ENCODE assay signal across 8 cellular contexts in the genomic region with DNA sequence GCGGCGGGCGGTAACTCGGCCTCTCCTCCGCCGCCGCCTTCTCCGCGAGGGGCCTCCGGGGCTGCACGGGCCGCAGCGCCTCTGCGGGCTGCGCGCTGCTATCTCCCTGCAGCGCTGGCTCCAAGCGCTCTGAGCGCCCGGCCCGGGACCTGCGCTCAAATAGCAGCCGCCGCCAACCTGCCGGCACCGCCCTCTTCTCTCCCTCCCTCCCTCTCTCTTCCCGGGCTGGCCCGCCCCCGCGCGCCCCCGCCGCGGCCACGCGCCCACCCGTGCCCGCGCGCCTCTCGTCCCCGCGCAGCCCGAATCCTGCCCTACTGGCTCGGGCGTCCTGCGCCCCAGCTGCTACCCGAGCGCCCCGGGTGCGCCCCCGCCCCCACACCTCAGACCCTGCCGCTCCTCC. TPM values are rescaled to one million over a fixed set of nuclear protein-coding genes. Genes with fewer than 3 reads are reported as not detected.
DNase-seq lines count a peak whose midpoint lies in the region; ATAC-seq and TF ChIP-seq lines count a peak whose summit lies in the region.

TSS of gene CACNA2D2 (minus strand) at position 131 of the 400 bp plus-strand sequence. CDS start 211 bp downstream, outside the sequence.

- no peak within 1 kb of the TSS for H2AFZ ChIP-seq in OCI-LY7 (ENCODE audit: low read length)

- H3K79me2 ChIP-seq in OCI-LY7 (ENCODE audit: insufficient read depth, low read depth, low read length), result no peaks in the 10 kb centered on the region

- H3K36me3 ChIP-seq in CD4-positive, CD25-positive, alpha-beta regulatory T cell (ENCODE audit: control insufficient read depth, insufficient read depth, low read length), result no peaks in the 10 kb centered on the region
- H3K36me3 ChIP-seq in mucosa of rectum (ENCODE audit: control insufficient read depth in 2 of 2, insufficient read depth in 2 of 2, low read length in 2 of 2) (no peaks in the 10 kb centered on the region), OCI-LY7 (ENCODE audit: insufficient read depth, low read length) (no peaks in the 10 kb centered on the region)

- peaks cover 6% of the 10 kb centered on the region for H3K4me1 ChIP-seq in CD4-positive, CD25-positive, alpha-beta regulatory T cell (ENCODE audit: control insufficient read depth, insufficient read depth, low read length, poor library complexity, severe bottlenecking)
- H3K4me1 ChIP-seq in mucosa of rectum (ENCODE audit: control insufficient read depth in 2 of 2, insufficient read depth in 2 of 2, low read length in 2 of 2), result peaks cover 6 to 7% of the 10 kb centered on the region in 2 donors
- H3K4me1 ChIP-seq in OCI-LY7 (ENCODE audit: insufficient read depth, low read length, poor library complexity, severe bottlenecking), result no peaks in the 10 kb centered on the region

- H3K27me3 Mint-ChIP-seq in CD4-positive, CD25-positive, alpha-beta regulatory T cell, result peaks cover 42% of the 10 kb centered on the region
- peaks cover 46% of the 10 kb centered on the region for H3K27me3 Mint-ChIP-seq in activated CD4-positive, alpha-beta memory T cell treated with anti-CD3 and anti-CD28 coated beads, Interleukin-2, amount 10 ng/mL, durations not matched to agents 7 days and 5 days

- H3K4me1 Mint-ChIP-seq in CD4-positive, CD25-positive, alpha-beta regulatory T cell, result peaks cover 0 to 11% (median 4%) of the 10 kb centered on the region in 4 donors
- peaks cover 3% of the 10 kb centered on the region for H3K4me1 Mint-ChIP-seq in activated CD4-positive, alpha-beta memory T cell treated with anti-CD3 and anti-CD28 coated beads, Interleukin-2, amount 10 ng/mL, durations not matched to agents 7 days and 5 days

- TF ChIP-seq CTCF in LNCaP clone FGC (IDR thresholded peaks at IDR 0.05; ENCODE audit: control insufficient read depth, extremely low read depth, insufficient read depth) (no peak), OCI-LY7 (conservative IDR thresholded peaks at IDR 0.05; ENCODE audit: low read length) (no peak)

- peak; percentile 37 to 62 (median 38) for DNase-seq in CD4-positive, CD25-positive, alpha-beta regulatory T cell
- DNase-seq in LNCaP clone FGC (ENCODE audit: low read depth) (peak; percentile 31), OCI-LY7 (ENCODE audit: low spot score) (no peak)
- DNase-seq in activated CD4-positive, alpha-beta memory T cell treated with anti-CD3 and anti-CD28 coated beads, Interleukin-2, amount 10 ng/mL, durations not matched to agents 7 days and 5 days, result peak; percentile 47
- peak; percentile 60 for DNase-seq in effector CD8-positive, alpha-beta T cell (lab: John Stamatoyannopoulos, UW)
- peak; percentile 19 to 49 for DNase-seq in stimulated activated CD8-positive, alpha-beta memory T cell treated with anti-CD3 and anti-CD28 coated beads, Interleukin-4, amount 100 ng/mL, for 4 hours (ENCODE audit: low read depth in 2 of 2, low spot score in 1 of 2)

- H3K36me3 Mint-ChIP-seq in CD4-positive, CD25-positive, alpha-beta regulatory T cell, result no peaks in the 10 kb centered on the region
- no peaks in the 10 kb centered on the region for H3K36me3 Mint-ChIP-seq in activated CD4-positive, alpha-beta memory T cell treated with anti-CD3 and anti-CD28 coated beads, Interleukin-2, amount 10 ng/mL, durations not matched to agents 7 days and 5 days (ENCODE audit: low read depth)

- no peak within 1 kb of the TSS for H3K27ac Mint-ChIP-seq in CD4-positive, CD25-positive, alpha-beta regulatory T cell
- H3K27ac Mint-ChIP-seq in activated CD4-positive, alpha-beta memory T cell treated with anti-CD3 and anti-CD28 coated beads, Interleukin-2, amount 10 ng/mL, durations not matched to agents 7 days and 5 days, result no peak within 1 kb of the TSS

- BruUV-seq in OCI-LY7 (replicated peaks; lab: Mats Ljungman, UMichigan), result no TSS peak

- peak within 1 kb of the TSS; percentile 8 to 12 for H3K9ac ChIP-seq in mucosa of rectum (ENCODE audit: low read depth in 1 of 2, low read length in 2 of 2)

- no peak within 1 kb of the TSS for H3K4me2 ChIP-seq in OCI-LY7 (ENCODE audit: low read length)

- no peaks in the 10 kb centered on the region for H3K27me3 ChIP-seq in CD4-positive, CD25-positive, alpha-beta regulatory T cell (ENCODE audit: control insufficient read depth, insufficient read depth, low read length)
- peaks cover 10 to 13% of the 10 kb centered on the region in 2 donors for H3K27me3 ChIP-seq in mucosa of rectum (ENCODE audit: control insufficient read depth in 2 of 2, insufficient read depth in 2 of 2, low read length in 2 of 2)

- H3K4me3 ChIP-seq in CD4-positive, CD25-positive, alpha-beta regulatory T cell (ENCODE audit: low read depth, low read length), result no peak within 1 kb of the TSS
- peak within 1 kb of the TSS; percentile 52 for H3K4me3 ChIP-seq in LNCaP clone FGC (ENCODE audit: low read depth, low read length)
- peak within 1 kb of the TSS; percentile 19 to 57 for H3K4me3 ChIP-seq in mucosa of rectum (ENCODE audit: low read length in 2 of 2)
- no peak within 1 kb of the TSS for H3K4me3 ChIP-seq in OCI-LY7 (ENCODE audit: low read depth, low read length, poor library complexity, severe bottlenecking)

- no peaks in the 10 kb centered on the region for H3K9me3 ChIP-seq in CD4-positive, CD25-positive, alpha-beta regulatory T cell (ENCODE audit: control insufficient read depth in 2 of 2, low read length in 2 of 2)
- H3K9me3 ChIP-seq in mucosa of rectum (ENCODE audit: control insufficient read depth in 2 of 2, low read length in 2 of 2), result no peaks in the 10 kb centered on the region
- H3K9me3 ChIP-seq in OCI-LY7 (ENCODE audit: low read length), result no peaks in the 10 kb centered on the region

- H4K20me1 ChIP-seq in OCI-LY7 (ENCODE audit: insufficient read depth, low read length), result no peaks in the 10 kb centered on the region; the same call in 1 of the 2 replicates

- no peaks in the 10 kb centered on the region for H3K9me2 ChIP-seq in OCI-LY7 (ENCODE audit: insufficient read depth, low read length)

- ATAC-seq in CD4-positive, CD25-positive, alpha-beta regulatory T cell (ENCODE audit: low read depth in 2 of 2), result peak; percentile 70 to 79
- no peak for ATAC-seq in GM18867 (IDR thresholded peaks at IDR 0.05; ENCODE audit: unreplicated experiment)

- peak within 1 kb of the TSS in 3 of 4 donors; percentile 75 to 81 (median 77) for H3K4me3 Mint-ChIP-seq in CD4-positive, CD25-positive, alpha-beta regulatory T cell
- H3K4me3 Mint-ChIP-seq in activated CD4-positive, alpha-beta memory T cell treated with anti-CD3 and anti-CD28 coated beads, Interleukin-2, amount 10 ng/mL, durations not matched to agents 7 days and 5 days, result peak within 1 kb of the TSS; percentile 43

- POLR2A ChIA-PET in activated CD4-positive, alpha-beta memory T cell treated with anti-CD3 and anti-CD28 coated beads, Interleukin-2, amount 10 ng/mL, durations not matched to agents 7 days and 5 days (lab: Charles Lee), result interaction anchor here (1.0 kb wide), 1 partner anchor 10 kb away, joined by 3 read pairs; no protein-coding TSS in a partner anchor
- POLR2A ChIA-PET in OCI-LY7 (lab: Charles Lee), result no interaction called here

- CTCF ChIA-PET in activated CD4-positive, alpha-beta memory T cell treated with anti-CD3 and anti-CD28 coated beads, Interleukin-2, amount 10 ng/mL, durations not matched to agents 7 days and 5 days (lab: Charles Lee), result no interaction called here
- CTCF ChIA-PET in OCI-LY7 (lab: Charles Lee; ENCODE audit: unreplicated experiment), result no interaction called here

- no peak within 1 kb of the TSS for H3K27ac ChIP-seq in CD4-positive, CD25-positive, alpha-beta regulatory T cell (ENCODE audit: insufficient read depth, low read length, poor library complexity, severe bottlenecking)
- H3K27ac ChIP-seq in mucosa of rectum (ENCODE audit: low read depth in 2 of 2, low read length in 2 of 2), result peak within 1 kb of the TSS in 1 of 2 donors; percentile 23
- no peak within 1 kb of the TSS for H3K27ac ChIP-seq in OCI-LY7 (ENCODE audit: low read depth, low read length, poor library complexity, severe bottlenecking)

- intact Hi-C loops in OCI-LY7 (cut with micrococcal nuclease; ENCODE audit: unreplicated experiment), result no loop called here

- H3K9me3 Mint-ChIP-seq in CD4-positive, CD25-positive, alpha-beta regulatory T cell, result peaks cover 0 to 2% (median 0%) of the 10 kb centered on the region in 7 donors
- no peaks in the 10 kb centered on the region for H3K9me3 Mint-ChIP-seq in activated CD4-positive, alpha-beta memory T cell treated with anti-CD3 and anti-CD28 coated beads, Interleukin-2, amount 10 ng/mL, durations not matched to agents 7 days and 5 days

RNA-seq across cellular contexts. Expression of gene CACNA2D2, which starts in this region (rescaled TPM):
- total RNA-seq in CD4-positive, CD25-positive, alpha-beta regulatory T cell, result 1.2 TPM
- under 1 TPM; 0.24 to 0.52 (median 0.28) TPM for polyA plus RNA-seq in CD4-positive, CD25-positive, alpha-beta regulatory T cell
- total RNA-seq in activated CD4-positive, alpha-beta memory T cell treated with anti-CD3 and anti-CD28 coated beads, Interleukin-2, amount 10 ng/mL, durations not matched to agents 7 days and 5 days, result under 1 TPM; 0.45 to 0.55 TPM
- 0.09 TPM in 1 of 2 replicates, not detected in the other for total RNA-seq in OCI-LY7 (2014; rRNA removed; shearing (Covaris generic))
- total RNA-seq in OCI-LY7 (2022), result 0.21 and 0.28 TPM in 2 replicates

Comparison
In these comparisons a context has a peak if more than half of its experiments do, and no peak if none do; other contexts are left out.
1. Peak in DNase-seq in activated CD4-positive, alpha-beta memory T cell treated with anti-CD3 and anti-CD28 coated beads, Interleukin-2, amount 10 ng/mL, durations not matched to agents 7 days and 5 days; RNA of the gene not detected or under 1 TPM.
2. H3K4me3 ChIP-seq: peak in LNCaP clone FGC (single experiment) and mucosa of rectum (2 of 2); none in CD4-positive, CD25-positive, alpha-beta regulatory T cell (single experiment) and OCI-LY7 (single experiment).